ENCODE assay signal across 8 cellular contexts in genomic region chr17:7583253-7584109, GRCh38. TPM values are rescaled to one million over a fixed set of nuclear protein-coding genes. Genes with fewer than 3 reads are reported as not detected.
DNase-seq lines count a peak whose midpoint lies in the region; ATAC-seq and TF ChIP-seq lines count a peak whose summit lies in the region.

Gene MPDU1 (plus strand): TSS chr17:7583852. CDS start chr17:7583863, 11 bp downstream.

- 14 to 19% methylated on average over 69 of the region's 69 CpGs for WGBS in lung, 2 donors

- H3K27me3 Mint-ChIP-seq in CD4-positive, CD25-positive, alpha-beta regulatory T cell, result no peaks in the 10 kb centered on the region

- peaks cover 21% of the 10 kb centered on the region for H3K36me3 ChIP-seq in CD4-positive, CD25-positive, alpha-beta regulatory T cell (ENCODE audit: control insufficient read depth, insufficient read depth, low read length)
- H3K36me3 ChIP-seq in lung (ENCODE audit: control insufficient read depth in 2 of 2, insufficient read depth in 2 of 2, low read length in 2 of 2), result peaks cover 5 to 24% of the 10 kb centered on the region in 2 donors

- H3K27ac Mint-ChIP-seq in CD4-positive, CD25-positive, alpha-beta regulatory T cell, result peak within 1 kb of the TSS; percentile 97 to 100 (median 99)

- H3K9me3 ChIP-seq in CD4-positive, CD25-positive, alpha-beta regulatory T cell (ENCODE audit: control insufficient read depth in 2 of 2, low read length in 2 of 2), result no peaks in the 10 kb centered on the region
- H3K9me3 ChIP-seq in lung (ENCODE audit: control insufficient read depth in 2 of 2, insufficient read depth in 1 of 2, low read length in 1 of 2), result no peaks in the 10 kb centered on the region

- H3K4me1 ChIP-seq in CD4-positive, CD25-positive, alpha-beta regulatory T cell (ENCODE audit: control insufficient read depth, insufficient read depth, low read length, poor library complexity, severe bottlenecking), result peaks cover 45% of the 10 kb centered on the region
- H3K4me1 ChIP-seq in lung (ENCODE audit: control insufficient read depth in 2 of 2, insufficient read depth in 2 of 2, low read length in 2 of 2), result peaks cover 10 to 22% of the 10 kb centered on the region in 2 donors

- H3K4me3 Mint-ChIP-seq in CD4-positive, CD25-positive, alpha-beta regulatory T cell, result peak within 1 kb of the TSS; percentile 97 to 99 (median 99)

- ATAC-seq in CD4-positive, CD25-positive, alpha-beta regulatory T cell (ENCODE audit: low read depth in 2 of 2), result peak; percentile 80
- ATAC-seq in GM19452 (IDR thresholded peaks at IDR 0.05; ENCODE audit: unreplicated experiment) (peak; percentile 71), lung (ENCODE audit: insufficient read depth, low FRiP score) (peak; percentile 74)

- H3K27ac ChIP-seq in CD4-positive, CD25-positive, alpha-beta regulatory T cell (ENCODE audit: insufficient read depth, low read length, poor library complexity, severe bottlenecking), result peak within 1 kb of the TSS; percentile 94
- H3K27ac ChIP-seq in lung (ENCODE audit: low read depth in 1 of 2, low read length in 1 of 2), result peak within 1 kb of the TSS; percentile 89

- H3K4me1 Mint-ChIP-seq in CD4-positive, CD25-positive, alpha-beta regulatory T cell, result peaks cover 10 to 67% (median 33%) of the 10 kb centered on the region in 4 donors

- peak; percentile 90 to 98 (median 97) for DNase-seq in CD4-positive, CD25-positive, alpha-beta regulatory T cell
- DNase-seq in HS-27A (ENCODE audit: low read depth) (peak; percentile 74), NK-92 (lab: John Stamatoyannopoulos, UW; ENCODE audit: unreplicated experiment) (peak; percentile 36), lung (ENCODE audit: low spot score) (peak; percentile 97)
- DNase-seq in activated CD8-positive, alpha-beta memory T cell treated with anti-CD3 and anti-CD28 coated beads for 1 hour (ENCODE audit: extremely low read depth in 1 of 2, low read depth in 1 of 2), result peak; percentile 89 to 90
- DNase-seq in effector CD4-positive, alpha-beta T cell, result peak; percentile 89
- DNase-seq in stimulated activated CD4-positive, alpha-beta T cell treated with anti-CD3 and anti-CD28 coated beads, TNF-alpha, amount 100 ng/mL, for 4 hours (ENCODE audit: low read depth in 3 of 3), result peak; percentile 83 to 89 (median 89)

- no peaks in the 10 kb centered on the region for H3K9me3 Mint-ChIP-seq in CD4-positive, CD25-positive, alpha-beta regulatory T cell

- H3K36me3 Mint-ChIP-seq in CD4-positive, CD25-positive, alpha-beta regulatory T cell, result peaks cover 17% of the 10 kb centered on the region

- peak within 1 kb of the TSS; percentile 98 for H3K4me3 ChIP-seq in CD4-positive, CD25-positive, alpha-beta regulatory T cell (ENCODE audit: low read depth, low read length)
- peak within 1 kb of the TSS; percentile 48 for H3K4me3 ChIP-seq in lung

- H3K27me3 ChIP-seq in CD4-positive, CD25-positive, alpha-beta regulatory T cell (ENCODE audit: control insufficient read depth, insufficient read depth, low read length), result no peaks in the 10 kb centered on the region
- H3K27me3 ChIP-seq in lung (ENCODE audit: control insufficient read depth, insufficient read depth), result no peaks in the 10 kb centered on the region

- TF ChIP-seq CTCF in lung (IDR thresholded peaks at IDR 0.05; ENCODE audit: control extremely low read depth, extremely low read depth), result no peak

RNA-seq across cellular contexts. Expression of gene MPDU1, which starts in this region (rescaled TPM):
- 40.0 TPM for total RNA-seq in CD4-positive, CD25-positive, alpha-beta regulatory T cell
- polyA plus RNA-seq in CD4-positive, CD25-positive, alpha-beta regulatory T cell, result 10 to 100 TPM; 41.0 to 63.7 (median 48.4) TPM
- 10 to 100 TPM; 42.3 to 71.5 TPM for total RNA-seq in lung
- 10 to 100 TPM; 98.1 to 99.5 TPM for polyA plus RNA-seq in lung

Comparison
In these comparisons a context has a peak if more than half of its experiments do, and no peak if none do; other contexts are left out.
1. Peak in every context shown above with its lines: DNase-seq, ATAC-seq, H3K4me3 ChIP-seq and H3K27ac ChIP-seq.
2. DNase-seq: peak in every context shown above with its lines; median percentile 97 in CD4-positive, CD25-positive, alpha-beta regulatory T cell; 97 in lung; 90 in activated CD8-positive, alpha-beta memory T cell treated with anti-CD3 and anti-CD28 coated beads for 1 hour; 89 in effector CD4-positive, alpha-beta T cell; 89 in stimulated activated CD4-positive, alpha-beta T cell treated with anti-CD3 and anti-CD28 coated beads, TNF-alpha, amount 100 ng/mL, for 4 hours; 74 in HS-27A; 36 in NK-92.